27 cellular contexts compared by ENCODE assay signal in genomic region chr11:94680426-94680825, GRCh38.
"Had no signal": no experiment of that assay in that cellular context is flagged by ENCODE, and none has a peak within 500 bp of the region (broad histone marks: within the 10 kb centered on the region; RNA-seq: fewer than 3 reads in every experiment).

No MANE protein-coding gene starts in this region.

- H3K4me1 ChIP-seq: colonic mucosa, esophagus muscularis mucosa, gastroesophageal sphincter, heart left ventricle, heart right ventricle had no signal

- H3K4me3 ChIP-seq: colonic mucosa, coronary artery, dorsolateral prefrontal cortex, esophagus muscularis mucosa, esophagus squamous epithelium, gastrocnemius medialis, gastroesophageal sphincter, heart left ventricle, heart right ventricle had no signal

- ATAC-seq: effector memory CD8-positive, alpha-beta T cell; esophagus mucosa; foreskin keratinocyte; gastrocnemius medialis; gastroesophageal sphincter; heart left ventricle; heart right ventricle had no signal

- H3K36me3 ChIP-seq: colonic mucosa, esophagus muscularis mucosa, esophagus squamous epithelium, gastrocnemius medialis, gastroesophageal sphincter, heart left ventricle, heart right ventricle had no signal

- H3K9me3 ChIP-seq: colonic mucosa, esophagus muscularis mucosa, esophagus squamous epithelium, gastrocnemius medialis, gastroesophageal sphincter had no signal

- H3K27ac ChIP-seq: colonic mucosa, coronary artery, dorsolateral prefrontal cortex, epithelial cell of prostate, esophagus muscularis mucosa, foreskin keratinocyte, gastrocnemius medialis, gastroesophageal sphincter, heart left ventricle, heart right ventricle had no signal

- H3K27me3 ChIP-seq: colonic mucosa, dorsolateral prefrontal cortex, esophagus muscularis mucosa, esophagus squamous epithelium, foreskin keratinocyte, gastrocnemius medialis, gastroesophageal sphincter, heart left ventricle, heart right ventricle had no signal

- DNase-seq: colonic mucosa; cortex of kidney; dermis blood vessel endothelial cell; dorsolateral prefrontal cortex; effector CD4-positive, alpha-beta T cell; effector CD8-positive, alpha-beta T cell; effector memory CD4-positive, alpha-beta T cell; effector memory CD8-positive, alpha-beta T cell; endodermal cell; erythroblast; esophagus squamous epithelium; foreskin fibroblast; foreskin keratinocyte; gastrocnemius medialis; glutamatergic neuron; head of caudate nucleus; heart left ventricle; heart right ventricle had no signal

- FAIRE-seq: colon, endometrium, endothelial cell of umbilical vein, frontal cortex had no signal
